ENCODE assay signal across 18 cellular contexts in genomic region chr12:129136694-129137325, GRCh38.
DNase-seq lines count a peak whose midpoint lies in the region; ATAC-seq, FAIRE-seq and TF ChIP-seq lines count a peak whose summit lies in the region.
"Had no signal": no experiment of that assay in that cellular context is flagged by ENCODE, and none has a peak within 500 bp of the region (broad histone marks: within the 10 kb centered on the region; RNA-seq: fewer than 3 reads in every experiment).

No MANE protein-coding gene starts in this region.

- H2AK5ac ChIP-seq in IMR-90 (ENCODE audit: low read depth, low read length): no peak overlapping the region

- H2BK5ac ChIP-seq in IMR-90 (ENCODE audit: low read depth, low read length, poor library complexity, severe bottlenecking): peak overlapping the region; percentile 33

- H3K27ac ChIP-seq in HEK293 (ENCODE audit: extremely low read depth, low read depth, low read length): no peak overlapping the region
- no peak overlapping the region for H3K27ac ChIP-seq in IMR-90 (ENCODE audit: insufficient read depth, low read length)

- H3K18ac ChIP-seq in IMR-90 (ENCODE audit: low read depth, low read length): no peak overlapping the region

- H2AFZ ChIP-seq in IMR-90 (replicated peaks; ENCODE audit: low read length, poor library complexity): no peak overlapping the region
- H2AFZ ChIP-seq: GM23338 had no signal

- H3K4me3 ChIP-seq in HEK293 (ENCODE audit: low read depth, low read length): no peak overlapping the region
- no peak overlapping the region for H3K4me3 ChIP-seq in IMR-90 (ENCODE audit: insufficient read depth, low read depth, low read length)
- H3K4me3 ChIP-seq in bronchial epithelial cell (ENCODE audit: low read depth, low read length): no peak overlapping the region
- H3K4me3 ChIP-seq: GM23338, HAP-1 had no signal

- WGBS in IMR-90 (ENCODE audit: extremely low coverage in 2 of 2, insufficient read length in 1 of 2), 2 experiments: 68% methylated on average over 3 of the region's 3 CpGs; no CpG with 5 or more reads in 1 of the 2 experiments

- H3K9me3 ChIP-seq in HEK293 (ENCODE audit: control insufficient read depth, insufficient read depth, low read depth, low read length) (no peaks in the 10 kb centered on the region), IMR-90 (ENCODE audit: control insufficient read depth, insufficient read depth, low read length) (peaks cover 14% of the 10 kb centered on the region)
- H3K9me3 ChIP-seq: HAP-1 had no signal

- H3K9ac ChIP-seq in IMR-90 (ENCODE audit: low read depth, low read length): no peak overlapping the region

- no peaks in the 10 kb centered on the region for H3K27me3 ChIP-seq in IMR-90 (ENCODE audit: control insufficient read depth, insufficient read depth, low read length)
- H3K27me3 ChIP-seq in bronchial epithelial cell (ENCODE audit: control insufficient read depth, insufficient read depth, low read length): no peaks in the 10 kb centered on the region

- intact Hi-C loops in IMR-90 (cut with micrococcal nuclease): no loop called here

- H3K4me1 ChIP-seq in HEK293 (ENCODE audit: control insufficient read depth, insufficient read depth, low read length) (no peaks in the 10 kb centered on the region), IMR-90 (ENCODE audit: control insufficient read depth, insufficient read depth, low read length) (no peaks in the 10 kb centered on the region)
- H3K4me1 ChIP-seq: HAP-1 had no signal

- H4K5ac ChIP-seq in IMR-90 (ENCODE audit: low read depth, low read length): no peak overlapping the region

- in situ Hi-C loops in IMR-90 (cut with MboI; ENCODE audit: low sequenced_read_pairs): no loop called here

- H3K36me3 Mint-ChIP-seq in naive thymus-derived CD8-positive, alpha-beta T cell: no peaks in the 10 kb centered on the region
- H3K36me3 Mint-ChIP-seq: CD4-positive, alpha-beta memory T cell had no signal

- no peak overlapping the region for H2BK15ac ChIP-seq in IMR-90 (ENCODE audit: low read depth, low read length)

- TF ChIP-seq POLR2A in IMR-90 (IDR thresholded peaks at IDR 0.05; ENCODE audit: low read depth, low read length): no peak

- no peak overlapping the region for H3K4ac ChIP-seq in IMR-90 (ENCODE audit: low read depth, low read length)

- FAIRE-seq in bronchial epithelial cell (lab: Jason Lieb, UNC): peak; percentile 93
- FAIRE-seq in urothelium cell line (lab: Jason Lieb, UNC): peak; percentile 98
- FAIRE-seq: GM19239, H54 had no signal

- H4K8ac ChIP-seq in IMR-90 (ENCODE audit: low read depth in 2 of 2, low read length in 2 of 2): no peak overlapping the region

- H3K9me1 ChIP-seq in IMR-90 (ENCODE audit: insufficient read depth, low read length): no peaks in the 10 kb centered on the region

- TF ChIP-seq CTCF in HEK293 (tag by site-specific recombination; IDR thresholded peaks at IDR 0.05) (no peak), IMR-90 (conservative IDR thresholded peaks at IDR 0.05; ENCODE audit: low read depth, low read length) (no peak), bronchial epithelial cell (IDR thresholded peaks at IDR 0.05; ENCODE audit: insufficient read depth, low read length, severe bottlenecking) (no peak)

- CTCF ChIA-PET in HEK293 (lab: Yijun Ruan, JAX) (interaction anchor here (0.6 kb wide), 1 partner anchor 39 kb away, joined by 3 read pairs; no protein-coding TSS in a partner anchor), IMR-90 (lab: Yijun Ruan, JAX) (no interaction called here)

- H3K27me3 Mint-ChIP-seq in naive thymus-derived CD8-positive, alpha-beta T cell: no peaks in the 10 kb centered on the region
- H3K27me3 Mint-ChIP-seq: CD4-positive, alpha-beta memory T cell had no signal

- no peak overlapping the region for H3K4me3 Mint-ChIP-seq in naive thymus-derived CD8-positive, alpha-beta T cell
- H3K4me3 Mint-ChIP-seq: CD4-positive, alpha-beta memory T cell; GM23338 had no signal

- no peak overlapping the region for H3K23ac ChIP-seq in IMR-90 (ENCODE audit: low read depth, low read length)

- DNase-seq in IMR-90 (no peak), bronchial epithelial cell (ENCODE audit: low read depth) (no peak), urothelium cell line (ENCODE audit: low spot score) (no peak), hippocampal formation (lab: John Stamatoyannopoulos, UW) (no peak)
- no peak for DNase-seq in naive thymus-derived CD8-positive, alpha-beta T cell
- DNase-seq: C1 segment of cervical spinal cord; Calu3; CD4-positive, alpha-beta memory T cell; COR-L47; DMS53; DMS79 treated with DMSO at 0.1 percent for 48 hours; GF-D8 had no signal

- POLR2A ChIA-PET in HEK293 (lab: Yijun Ruan, JAX) (no interaction called here), IMR-90 (lab: Charles Lee; ENCODE audit: unreplicated experiment) (no interaction called here)
- POLR2A ChIA-PET in naive thymus-derived CD8-positive, alpha-beta T cell (lab: Charles Lee): no interaction called here

- no peak overlapping the region for H2BK20ac ChIP-seq in IMR-90 (ENCODE audit: low read depth, low read length)

- H3K79me1 ChIP-seq in IMR-90 (ENCODE audit: low read depth in 1 of 2, low read length in 2 of 2): no peaks in the 10 kb centered on the region

- no peaks in the 10 kb centered on the region for H3K4me1 Mint-ChIP-seq in naive thymus-derived CD8-positive, alpha-beta T cell
- H3K4me1 Mint-ChIP-seq: CD4-positive, alpha-beta memory T cell; GM23338 had no signal

- dilution Hi-C loops in IMR-90 (cut with HindIII; ENCODE audit: low sequenced_read_pairs, unreplicated experiment): no loop called here

- H3K14ac ChIP-seq in IMR-90 (replicated peaks; ENCODE audit: low read depth, low read length): no peak overlapping the region

- H3K27ac Mint-ChIP-seq in naive thymus-derived CD8-positive, alpha-beta T cell: no peak overlapping the region
- H3K27ac Mint-ChIP-seq: CD4-positive, alpha-beta memory T cell; GM23338 had no signal

- H3K56ac ChIP-seq in IMR-90 (ENCODE audit: extremely low read depth, insufficient read depth, low read length): no peak overlapping the region

- no peak overlapping the region for H3K4me2 ChIP-seq in IMR-90 (ENCODE audit: low read depth, low read length)
- H3K4me2 ChIP-seq: GM23338 had no signal

- no peaks in the 10 kb centered on the region for H4K20me1 ChIP-seq in IMR-90 (ENCODE audit: insufficient read depth, low read length)

- H2BK120ac ChIP-seq in IMR-90 (ENCODE audit: low read depth, low read length): no peak overlapping the region

- H3K36me3 ChIP-seq in HEK293 (ENCODE audit: control insufficient read depth in 2 of 2, insufficient read depth in 1 of 2, low read length in 2 of 2) (no peaks in the 10 kb centered on the region), IMR-90 (ENCODE audit: control insufficient read depth, insufficient read depth, low read length) (no peaks in the 10 kb centered on the region), bronchial epithelial cell (ENCODE audit: control insufficient read depth, insufficient read depth, low read length) (no peaks in the 10 kb centered on the region)
- H3K36me3 ChIP-seq: HAP-1 had no signal

- peaks cover 0 to 5% (median 0%) of the 10 kb centered on the region in 9 donors for H3K9me3 Mint-ChIP-seq in naive thymus-derived CD8-positive, alpha-beta T cell
- H3K9me3 Mint-ChIP-seq: GM23338 had no signal

- no peak overlapping the region for H4K91ac ChIP-seq in IMR-90 (ENCODE audit: insufficient read depth, low read depth, low read length)

- H2AK9ac ChIP-seq in IMR-90 (replicated peaks; ENCODE audit: low read depth, low read length, poor library complexity): no peak overlapping the region

- ATAC-seq in IMR-90 (ENCODE audit: low read depth) (no peak), HG03196 (IDR thresholded peaks at IDR 0.05; ENCODE audit: unreplicated experiment) (no peak)
- ATAC-seq in naive thymus-derived CD8-positive, alpha-beta T cell: no peak
- ATAC-seq: GM23338 had no signal

- no TSS peak for BruUV-seq in IMR-90 (replicated peaks; lab: Mats Ljungman, UMichigan)

- no peak for TF ChIP-seq RAD21 in IMR-90 (IDR thresholded peaks at IDR 0.05; ENCODE audit: low read length)

TF ChIP-seq in HEK293, 187 proteins besides CTCF, POLR2A, EP300 and RAD21 (continues in another document):
- peak; percentile 93 for TF ChIP-seq ZNF513 (tag by site-specific recombination; IDR thresholded peaks at IDR 0.05)
- no peak for TF ChIP-seq ZFP69B (tag by site-specific recombination; IDR thresholded peaks at IDR 0.05)

TF ChIP-seq in IMR-90, 13 proteins besides CTCF, POLR2A, EP300 and RAD21:
- TF ChIP-seq ELK1 (IDR thresholded peaks at IDR 0.05; ENCODE audit: borderline replicate concordance, low read depth, low read length): no peak
- no peak for TF ChIP-seq CHD1 (IDR thresholded peaks at IDR 0.05; ENCODE audit: low read depth, low read length)
- TF ChIP-seq RFX5 (IDR thresholded peaks at IDR 0.05; ENCODE audit: low read depth, low read length): no peak
- no peak for TF ChIP-seq MXI1 (IDR thresholded peaks at IDR 0.05; ENCODE audit: borderline replicate concordance, low read depth, low read length)
- TF ChIP-seq SMC3 (IDR thresholded peaks at IDR 0.05; ENCODE audit: low read depth, low read length): no peak
- TF ChIP-seq USF2 (IDR thresholded peaks at IDR 0.05; ENCODE audit: low read depth, low read length): no peak
- no peak for TF ChIP-seq CEBPB (IDR thresholded peaks at IDR 0.05; ENCODE audit: low read depth, low read length)
- TF ChIP-seq MAZ (IDR thresholded peaks at IDR 0.05; ENCODE audit: borderline replicate concordance, low read depth, low read length): no peak
- TF ChIP-seq FOS (IDR thresholded peaks at IDR 0.05; ENCODE audit: low read depth, low read length): no peak
- no peak for TF ChIP-seq MAFK (IDR thresholded peaks at IDR 0.05; ENCODE audit: low read depth, low read length)
- TF ChIP-seq BHLHE40 (IDR thresholded peaks at IDR 0.05; ENCODE audit: low read depth, low read length): no peak
- TF ChIP-seq RCOR1 (IDR thresholded peaks at IDR 0.05; ENCODE audit: insufficient replicate concordance, low read length): no peak
- TF ChIP-seq NFE2L2 (IDR thresholded peaks at IDR 0.05; ENCODE audit: low read depth, low read length): no peak
